10 cellular contexts compared by ENCODE assay signal in genomic region chr12:18828987-18829386, GRCh38.
"Had no signal": no experiment of that assay in that cellular context is flagged by ENCODE, and none has a peak within 500 bp of the region (broad histone marks: within the 10 kb centered on the region; RNA-seq: fewer than 3 reads in every experiment).

No MANE protein-coding gene starts in this region.

- H3K4me1 Mint-ChIP-seq: H9, IgD-negative memory B cell had no signal

- H3K27ac Mint-ChIP-seq: H9, HFFc6, IgD-negative memory B cell had no signal

- H3K9ac ChIP-seq: GM23248 had no signal

- H3K4me3 ChIP-seq: GM23248 had no signal

- H3K36me3 Mint-ChIP-seq: IgD-negative memory B cell had no signal

- H3K27ac ChIP-seq: GM23248, HL-60 had no signal

- ATAC-seq: HepG2 had no signal

- FAIRE-seq: H54, HepG2 had no signal

- DNase-seq: GM23248, GOT3, H9, HCEC 1CT, HFFc6, KG1 had no signal

- H3K27me3 Mint-ChIP-seq: IgD-negative memory B cell had no signal

- H3K4me3 Mint-ChIP-seq: H9, HFFc6, IgD-negative memory B cell had no signal

- H2AFZ ChIP-seq: GM23248 had no signal
